Comparison of ENCODE assay signal across 1 cellular context in the genomic region with DNA sequence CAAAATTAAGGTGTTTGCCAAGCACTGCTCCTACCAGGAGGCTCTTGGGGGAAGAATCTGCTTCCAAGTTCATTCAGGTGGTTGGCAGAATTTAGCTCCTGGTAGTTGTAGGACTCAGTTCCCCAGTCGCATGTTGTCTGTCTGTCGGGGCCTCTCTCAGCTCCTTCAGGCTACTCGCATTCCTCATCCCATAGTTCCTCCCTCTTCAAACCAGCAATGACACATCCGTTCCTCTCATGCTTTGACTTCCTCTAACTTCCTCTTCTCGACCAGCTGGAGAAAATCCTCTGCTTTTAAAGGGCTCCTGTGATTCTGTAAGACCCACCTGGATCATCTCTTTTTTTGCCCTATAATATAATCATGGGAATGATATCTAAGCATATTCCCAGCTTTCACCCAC.
TF ChIP-seq lines count a peak whose summit lies in the region.

No MANE protein-coding gene starts in this region.

TF ChIP-seq in IMR-90, 13 proteins besides CTCF, POLR2A, EP300 and RAD21 (continued from another document):
- TF ChIP-seq MAZ (IDR thresholded peaks at IDR 0.05; ENCODE audit: borderline replicate concordance, low read depth, low read length) (no peak), CHD1 (IDR thresholded peaks at IDR 0.05; ENCODE audit: low read depth, low read length) (no peak), ELK1 (IDR thresholded peaks at IDR 0.05; ENCODE audit: borderline replicate concordance, low read depth, low read length) (no peak), CEBPB (IDR thresholded peaks at IDR 0.05; ENCODE audit: low read depth, low read length) (no peak), FOS (IDR thresholded peaks at IDR 0.05; ENCODE audit: low read depth, low read length) (no peak)
